8 cellular contexts compared by ENCODE assay signal in genomic region chr20:38726849-38727601, GRCh38. TPM values are rescaled to one million over a fixed set of nuclear protein-coding genes. Genes with fewer than 3 reads are reported as not detected.
DNase-seq lines count a peak whose midpoint lies in the region; ATAC-seq and TF ChIP-seq lines count a peak whose summit lies in the region.

No MANE protein-coding gene starts in this region.

- H2BK120ac ChIP-seq in H9 (ENCODE audit: low read depth, low read length, poor library complexity, severe bottlenecking): no peak overlapping the region

- H2AFZ ChIP-seq in H9 (ENCODE audit: low read length) (no peak overlapping the region), hepatocyte (no peak overlapping the region)

- H3T11ph ChIP-seq in H9 (ENCODE audit: low read length): no peak overlapping the region

- no peak overlapping the region for H2AK5ac ChIP-seq in H9 (ENCODE audit: insufficient read length, low read length)

- peaks cover 10% of the 10 kb centered on the region; the same call in 1 of the 2 replicates for H3K4me1 ChIP-seq in H9 (ENCODE audit: insufficient read depth, low read length)
- peaks cover 9% of the 10 kb centered on the region for H3K4me1 ChIP-seq in hepatocyte (ENCODE audit: insufficient read depth)

- H4K8ac ChIP-seq in H9 (replicated peaks; ENCODE audit: insufficient read length, low read depth, low read length): no peak overlapping the region

- H3K79me1 ChIP-seq in H9 (ENCODE audit: insufficient read depth, low read depth, low read length, poor library complexity, severe bottlenecking): no peaks in the 10 kb centered on the region

- peaks cover 80% of the 10 kb centered on the region for H3K27me3 ChIP-seq in H9 (ENCODE audit: insufficient read depth, low read length)
- H3K27me3 ChIP-seq in hepatocyte: peaks cover 98% of the 10 kb centered on the region

- H3K9me2 ChIP-seq in hepatocyte (replicated peaks; ENCODE audit: insufficient read depth): no peaks in the 10 kb centered on the region

- no peaks in the 10 kb centered on the region for H3K36me3 ChIP-seq in hepatocyte (replicated peaks; ENCODE audit: insufficient read depth, low read depth)

- no peak overlapping the region for H2BK20ac ChIP-seq in H9 (ENCODE audit: low read depth, low read length, poor library complexity, severe bottlenecking)

- no peak overlapping the region for H3K9ac ChIP-seq in H9 (ENCODE audit: extremely low read depth, insufficient read length, low read length)

- no peak for ATAC-seq in HG03196 (IDR thresholded peaks at IDR 0.05; ENCODE audit: unreplicated experiment)

- no peak overlapping the region for H2BK15ac ChIP-seq in H9 (ENCODE audit: low read depth, low read length)

- H3K79me2 ChIP-seq in H9 (ENCODE audit: insufficient read depth, low read length) (no peaks in the 10 kb centered on the region), hepatocyte (no peaks in the 10 kb centered on the region)

- peaks cover 0 to 2% (median 0%) of the 10 kb centered on the region in 3 experiments; a peak in 1 of 7 replicates for H3K36me3 Mint-ChIP-seq in H9 (ENCODE audit: insufficient read depth in 1 of 3, low read depth in 3 of 3)

- no peak overlapping the region for H2BK5ac ChIP-seq in H9 (ENCODE audit: insufficient read length, low read length)

- CTCF ChIA-PET in AG04449 (lab: Yijun Ruan, JAX): interaction anchor here (1.5 to 1.9 kb wide), 2 partner anchors 9 to 25 kb away, joined by 3 to 5 read pairs; no protein-coding TSS in a partner anchor

- H4K20me1 ChIP-seq in H9 (ENCODE audit: control insufficient read depth, insufficient read depth, insufficient read length): no peaks in the 10 kb centered on the region
- H4K20me1 ChIP-seq in hepatocyte (ENCODE audit: insufficient read depth, poor library complexity, severe bottlenecking): no peaks in the 10 kb centered on the region

- no peak overlapping the region for H3K56ac ChIP-seq in H9 (ENCODE audit: insufficient read length, low read depth, low read length)

- no peak overlapping the region for H3K14ac ChIP-seq in H9 (ENCODE audit: insufficient read depth, low read length)

- peak overlapping the region; percentile 53 to 78 for H3K4me3 Mint-ChIP-seq in H9

- peaks cover 34% of the 10 kb centered on the region for H3K23me2 ChIP-seq in H9 (ENCODE audit: insufficient read length, low read depth, low read length, poor library complexity, severe bottlenecking)

- H3K4ac ChIP-seq in H9 (ENCODE audit: low read depth, low read length): no peak overlapping the region

- no peak overlapping the region for H3K4me3 ChIP-seq in AG04449 (ENCODE audit: low read depth, low read length)
- H3K4me3 ChIP-seq in hepatocyte: no peak overlapping the region

- DNase-seq in AG04449 (ENCODE audit: low read depth, low spot score) (no peak), H9 (peak; percentile 97), hepatocyte (ENCODE audit: low spot score) (no peak), hippocampal formation (lab: John Stamatoyannopoulos, UW) (no peak), KG1 (lab: John Stamatoyannopoulos, UW) (no peak)
- DNase-seq in activated CD8-positive, alpha-beta memory T cell treated with anti-CD3 and anti-CD28 coated beads for 24 hours: peak; percentile 84
- peak; percentile 92 for DNase-seq in stimulated activated CD8-positive, alpha-beta memory T cell treated with anti-CD3 and anti-CD28 coated beads, Interleukin-4, amount 100 ng/mL, for 48 hours

- WGBS in H9 (ENCODE audit: extremely low coverage, insufficient read length, low lambda C conversion rate): no CpG with 5 or more reads among the region's 41 CpGs
- 3% methylated on average over 40 of the region's 41 CpGs for WGBS in hepatocyte (ENCODE audit: low lambda C conversion rate, missing lambda C conversion rate)

- H3K9me3 ChIP-seq in H9 (ENCODE audit: control insufficient read depth, low read depth, low read length) (no peaks in the 10 kb centered on the region), hepatocyte (ENCODE audit: low read depth) (no peaks in the 10 kb centered on the region)

- POLR2A ChIA-PET in AG04449 (lab: Yijun Ruan, JAX): no interaction called here

- H3K27ac Mint-ChIP-seq in H9: no peak overlapping the region

- H4K91ac ChIP-seq in H9 (ENCODE audit: insufficient read length, low read depth, low read length): no peak overlapping the region

- TF ChIP-seq CTCF in AG04449 (IDR thresholded peaks at IDR 0.05; ENCODE audit: insufficient read depth, low read length, missing control alignments) (peak; percentile 32), H9 (conservative IDR thresholded peaks at IDR 0.05) (peak; percentile 82), hepatocyte (IDR thresholded peaks at IDR 0.05; ENCODE audit: poor library complexity) (peak; percentile 23)

- H3K18ac ChIP-seq in H9 (ENCODE audit: insufficient read length, low read depth, low read length): no peak overlapping the region

- peaks cover 4 to 7% of the 10 kb centered on the region in 2 experiments; a peak in 4 of 5 replicates for H3K9me3 Mint-ChIP-seq in H9

- H4K5ac ChIP-seq in H9 (ENCODE audit: insufficient read length, low read depth, low read length): no peak overlapping the region

- no peak overlapping the region for H3K23ac ChIP-seq in H9 (ENCODE audit: insufficient read length, low read depth, low read length)

- no peak overlapping the region for H2BK12ac ChIP-seq in H9 (ENCODE audit: insufficient read length, low read depth, low read length)

- peak overlapping the region; percentile 58 for H3K4me2 ChIP-seq in H9 (ENCODE audit: insufficient read depth, insufficient read length, low read length)
- no peak overlapping the region for H3K4me2 ChIP-seq in hepatocyte

- H3K27me3 Mint-ChIP-seq in H9 (ENCODE audit: low read depth): peaks cover 100% of the 10 kb centered on the region

- H3K27ac ChIP-seq in H9 (ENCODE audit: insufficient read length, low read depth, low read length): no peak overlapping the region
- no peak overlapping the region for H3K27ac ChIP-seq in hepatocyte

- H3K4me1 Mint-ChIP-seq in H9: peaks cover 63 to 77% of the 10 kb centered on the region in 2 experiments

RNA-seq across cellular contexts. Expression of gene SLC32A1, which starts 2.7 kb away (rescaled TPM):
- total RNA-seq in H9 (2021): 0.24 and 0.33 TPM in 2 replicates
- not detected in 2 replicates for total RNA-seq in hepatocyte
- not detected in 2 replicates for polyA plus RNA-seq in hepatocyte

RNA-seq across cellular contexts. Expression of gene ACTR5, which starts 21.2 kb away (rescaled TPM):
- total RNA-seq in H9 (2021) (14.0 and 14.1 TPM in 2 replicates), hepatocyte (5.4 and 8.5 TPM in 2 replicates)
- 8.1 and 10.1 TPM in 2 replicates for polyA plus RNA-seq in hepatocyte

Comparison
In these comparisons a context has a peak if more than half of its experiments do, and no peak if none do; other contexts are left out.
1. DNase-seq: peak in H9 (single experiment), activated CD8-positive, alpha-beta memory T cell treated with anti-CD3 and anti-CD28 coated beads for 24 hours (single experiment) and stimulated activated CD8-positive, alpha-beta memory T cell treated with anti-CD3 and anti-CD28 coated beads, Interleukin-4, amount 100 ng/mL, for 48 hours (single experiment); none in AG04449 (single experiment), hepatocyte (single experiment), hippocampal formation (0 of 2) and KG1 (single experiment).
2. CTCF ChIP-seq: peak in every context shown above with its lines; median percentile 82 in H9; 32 in AG04449; 23 in hepatocyte.